In genomic region chr17:81022371-81022729, GRCh38 we compare ENCODE assay signal across 18 cellular contexts.
"Had no signal": no experiment of that assay in that cellular context is flagged by ENCODE, and none has a peak within 500 bp of the region (broad histone marks: within the 10 kb centered on the region; RNA-seq: fewer than 3 reads in every experiment).

No MANE protein-coding gene starts in this region.

- FAIRE-seq: pancreas had no signal

- ATAC-seq: body of pancreas; effector memory CD8-positive, alpha-beta T cell; naive thymus-derived CD4-positive, alpha-beta T cell; pancreas; right lobe of liver; stimulated activated naive CD8-positive, alpha-beta T cell treated with anti-CD3 and anti-CD28 coated beads, Interleukin-15, amount 100 ng/mL, for 72 hours had no signal

- H3K4me3 ChIP-seq: body of pancreas, esophagus squamous epithelium, pancreas, right lobe of liver, smooth muscle cell had no signal

- H3K9me3 Mint-ChIP-seq: effector memory CD8-positive, alpha-beta T cell; immature natural killer cell had no signal

- H3K9me3 ChIP-seq: body of pancreas, esophagus squamous epithelium, pancreas, right lobe of liver had no signal

- DNase-seq: activated CD4-positive, alpha-beta T cell treated with anti-CD3 and anti-CD28 coated beads for 48 hours; activated CD4-positive, CD25-positive, alpha-beta regulatory T cell; activated naive CD8-positive, alpha-beta T cell treated with anti-CD3 and anti-CD28 coated beads, Interleukin-2, amount 10 ng/mL, durations not matched to agents 7 days and 5 days; body of pancreas; caudate nucleus; effector memory CD8-positive, alpha-beta T cell; esophagus squamous epithelium; immature natural killer cell; right lobe of liver; stimulated activated CD4-positive, alpha-beta T cell treated with anti-CD3 and anti-CD28 coated beads, Interleukin-4, amount 100 ng/mL, for 1 hour; stimulated activated naive CD8-positive, alpha-beta T cell treated with anti-CD3 and anti-CD28 coated beads, Interleukin-15, amount 100 ng/mL, for 72 hours; T-helper 9 cell; trophoblast cell had no signal

- H3K36me3 Mint-ChIP-seq: activated naive CD8-positive, alpha-beta T cell treated with anti-CD3 and anti-CD28 coated beads, Interleukin-2, amount 10 ng/mL, durations not matched to agents 7 days and 5 days had no signal

- H3K27ac ChIP-seq: body of pancreas, pancreas, right lobe of liver had no signal

- H3K4me3 Mint-ChIP-seq: activated naive CD8-positive, alpha-beta T cell treated with anti-CD3 and anti-CD28 coated beads, Interleukin-2, amount 10 ng/mL, durations not matched to agents 7 days and 5 days; effector memory CD8-positive, alpha-beta T cell; immature natural killer cell; memory B cell had no signal

- H3K27me3 ChIP-seq: right lobe of liver had no signal

- H3K27ac Mint-ChIP-seq: activated naive CD8-positive, alpha-beta T cell treated with anti-CD3 and anti-CD28 coated beads, Interleukin-2, amount 10 ng/mL, durations not matched to agents 7 days and 5 days; activated T-helper 1 cell treated with anti-CD3 and anti-CD28 coated beads, Interleukin-12 subunit alpha, Interleukin-12 subunit beta, Interleukin-2, Interleukin-4 antibody, amounts not matched to agents 30 ng/mL and 10 ng/mL and 1 ng/mL, durations not matched to agents 14 hours and 24 hours and 36 hours; effector memory CD8-positive, alpha-beta T cell; memory B cell had no signal

- H3K36me3 ChIP-seq: esophagus squamous epithelium, pancreas, right lobe of liver had no signal
